14 cellular contexts compared by ENCODE assay signal in genomic region chr6:164151161-164151728, GRCh38.
DNase-seq lines count a peak whose midpoint lies in the region; ATAC-seq and FAIRE-seq lines count a peak whose summit lies in the region.
"Had no signal": no experiment of that assay in that cellular context is flagged by ENCODE, and none has a peak within 500 bp of the region (broad histone marks: within the 10 kb centered on the region; RNA-seq: fewer than 3 reads in every experiment).

No MANE protein-coding gene starts in this region.

- DNase-seq in HAP-1 (ENCODE audit: low spot score in 2 of 2) (peak; percentile 39 to 63), NCI-H69 (lab: John Stamatoyannopoulos, UW) (peak; percentile 94), foreskin melanocyte (peak; percentile 84), pons (ENCODE audit: low spot score) (peak; percentile 87), left lobe of liver (ENCODE audit: low spot score) (no peak), frontal cortex (ENCODE audit: low spot score in 2 of 2) (no peak)
- no peak for DNase-seq in stimulated activated CD4-positive, alpha-beta T cell treated with anti-CD3 and anti-CD28 coated beads, Interleukin-12 subunit alpha, Interleukin-12 subunit beta, amount 100 ng/mL, for 4 hours
- DNase-seq: activated gamma-delta T cell treated with Interleukin-2 at 50 U/mL for 16 hours; cortex of kidney; left lung; stimulated activated naive CD4-positive, alpha-beta T cell; T-helper 17 cell had no signal

- H3K36me3 ChIP-seq in HAP-1 (replicated peaks): no peaks in the 10 kb centered on the region
- H3K36me3 ChIP-seq: BLaER1 treated with 17β-estradiol and CSF1 and Interleukin-3, amounts not matched to agents 10 nM and 100 nM; left lung had no signal

- in situ Hi-C loops in HAP-1 (cut with MboI; ENCODE audit: low sequenced_read_pairs): no loop called here

- H3K27me3 ChIP-seq in HAP-1 (ENCODE audit: low read depth): no peaks in the 10 kb centered on the region
- H3K27me3 ChIP-seq: BLaER1 treated with 17β-estradiol and CSF1 and Interleukin-3, amounts not matched to agents 10 nM and 100 nM; left lung had no signal

- H3K4me1 ChIP-seq in HAP-1: peaks cover 10% of the 10 kb centered on the region; the same call in 1 of the 2 replicates
- H3K4me1 ChIP-seq: BLaER1 treated with 17β-estradiol and CSF1 and Interleukin-3, amounts not matched to agents 10 nM and 100 nM; left lung had no signal

- no peak overlapping the region for H3K4me3 ChIP-seq in HAP-1
- H3K4me3 ChIP-seq: BLaER1 treated with 17β-estradiol and CSF1 and Interleukin-3, amounts not matched to agents 10 nM and 100 nM; left lung had no signal

- ATAC-seq in GM19455 (IDR thresholded peaks at IDR 0.05; ENCODE audit: unreplicated experiment): no peak
- ATAC-seq in left lobe of liver: no peak
- ATAC-seq: left lung, T-helper 17 cell had no signal

- no peaks in the 10 kb centered on the region; the same call in 1 of the 2 replicates for H3K9me3 ChIP-seq in HAP-1
- H3K9me3 ChIP-seq: left lung had no signal

- FAIRE-seq in frontal cortex (lab: Jason Lieb, UNC): no peak

Comparison
In these comparisons a context has a peak if more than half of its experiments do, and no peak if none do; other contexts are left out.
1. DNase-seq: peak in HAP-1 (2 of 2), NCI-H69 (single experiment), foreskin melanocyte (single experiment) and pons (single experiment); none in stimulated activated CD4-positive, alpha-beta T cell treated with anti-CD3 and anti-CD28 coated beads, Interleukin-12 subunit alpha, Interleukin-12 subunit beta, amount 100 ng/mL, for 4 hours (single experiment), left lobe of liver (single experiment) and frontal cortex (0 of 2).